Comparison of ENCODE assay signal across 3 cellular contexts in genomic region chr11:76334826-76335389, GRCh38.
A peak's percentile ranks its signal among the peaks of the same experiment; 100 is the strongest.
TF ChIP-seq lines count a peak whose summit lies in the region.

No MANE protein-coding gene starts in this region.

TF ChIP-seq in HEK293, 187 proteins besides CTCF, POLR2A, EP300 and RAD21:
- TF ChIP-seq ZNF292 (tag by site-specific recombination; IDR thresholded peaks at IDR 0.05; ENCODE audit: borderline replicate concordance, low read depth) (no peak), ZFP41 (tag by site-specific recombination; IDR thresholded peaks at IDR 0.05; ENCODE audit: borderline replicate concordance) (no peak), ZNF621 (tag by site-specific recombination; IDR thresholded peaks at IDR 0.05) (no peak), ZNF585B (tag by site-specific recombination; IDR thresholded peaks at IDR 0.05) (peak; percentile 93), SCRT1 (tag by site-specific recombination; IDR thresholded peaks at IDR 0.05; ENCODE audit: borderline replicate concordance) (no peak), SETDB1 (IDR thresholded peaks at IDR 0.05; ENCODE audit: insufficient read length, low read length) (peak; percentile 93), GLI4 (tag by site-specific recombination; IDR thresholded peaks at IDR 0.05) (no peak), OVOL3 (tag by site-specific recombination; IDR thresholded peaks at IDR 0.05) (no peak), ZNF488 (tag by site-specific recombination; IDR thresholded peaks at IDR 0.05) (no peak), ZNF670 (tag by site-specific recombination; IDR thresholded peaks at IDR 0.05; ENCODE audit: low read depth) (no peak)

TF ChIP-seq in K562, 482 proteins besides CTCF, POLR2A, EP300 and RAD21 (continues in another document):
- TF ChIP-seq NBN (IDR thresholded peaks at IDR 0.05; ENCODE audit: low read depth) (no peak), CEBPG (CRISPR knock-in tag; IDR thresholded peaks at IDR 0.05) (peak; percentile 71), CEBPG (tag; conservative IDR thresholded peaks at IDR 0.05 in 1 of 2, IDR thresholded peaks at IDR 0.05 in 1 of 2) (peak; percentile 48 to 65; a peak in 3 of 4 replicates), E2F6 (IDR thresholded peaks at IDR 0.05; ENCODE audit: borderline replicate concordance in 1 of 2, extremely low read depth in 1 of 2, insufficient read depth in 1 of 2, insufficient read length in 1 of 2, low read depth in 1 of 2, low read length in 1 of 2, poor library complexity in 1 of 2, severe bottlenecking in 1 of 2) (no peak), ZNF280B (CRISPR knock-in tag; IDR thresholded peaks at IDR 0.05) (0 out of 2 replicates have a peak, but pooled peaks have one; percentile 66), TRIM24 (IDR thresholded peaks at IDR 0.05) (peak; percentile 68 to 74; a peak in 2 of 4 replicates), ARID3A (IDR thresholded peaks at IDR 0.05; ENCODE audit: borderline replicate concordance, low read depth, low read length) (no peak), HMG20A (CRISPR knock-in tag; conservative IDR thresholded peaks at IDR 0.05) (no peak), TCF7L2 (IDR thresholded peaks at IDR 0.05; ENCODE audit: low read depth, low read length) (no peak), COPS2 (conservative IDR thresholded peaks at IDR 0.05) (no peak), CREB5 (CRISPR knock-in tag; IDR thresholded peaks at IDR 0.05) (no peak), PHB2 (IDR thresholded peaks at IDR 0.05; ENCODE audit: low read depth) (no peak), ZNF24 (IDR thresholded peaks at IDR 0.05) (no peak), NELFE (IDR thresholded peaks at IDR 0.05; ENCODE audit: insufficient read depth, insufficient read length) (no peak), FOXK1 (CRISPR knock-in tag; IDR thresholded peaks at IDR 0.05; ENCODE audit: borderline replicate concordance) (no peak), MCM2 (IDR thresholded peaks at IDR 0.05; ENCODE audit: low read depth) (no peak), CBX3 (IDR thresholded peaks at IDR 0.05; ENCODE audit: borderline replicate concordance in 1 of 2, low read length in 2 of 2) (peak in 1 of 2 experiments; percentile 83; a peak in 2 of 3 replicates), TRIM28 (IDR thresholded peaks at IDR 0.05) (peak; percentile 87), ZNF280A (IDR thresholded peaks at IDR 0.05; ENCODE audit: low read depth, partially characterized antibody) (peak; percentile 94), GTF2E2 (tag; IDR thresholded peaks at IDR 0.05) (no peak), CBX5 (IDR thresholded peaks at IDR 0.05; ENCODE audit: borderline replicate concordance, low read depth) (peak; percentile 86), DACH1 (IDR thresholded peaks at IDR 0.05; ENCODE audit: partially characterized antibody) (no peak), ZEB2 (IDR thresholded peaks at IDR 0.05) (peak; percentile 50; the same call in 1 of the 2 replicates)

TF ChIP-seq in SK-N-SH, 30 proteins besides CTCF, POLR2A, EP300 and RAD21:
- TF ChIP-seq FOSL2 (IDR thresholded peaks at IDR 0.05; ENCODE audit: borderline replicate concordance, low read depth) (no peak), PBX3 (IDR thresholded peaks at IDR 0.05) (no peak), USF1 (IDR thresholded peaks at IDR 0.05; ENCODE audit: borderline replicate concordance, low read depth) (no peak)
